8 cellular contexts compared by ENCODE assay signal in genomic region chr19:47230122-47230920, GRCh38. TPM values are rescaled to one million over a fixed set of nuclear protein-coding genes. Genes with fewer than 3 reads are reported as not detected.
DNase-seq lines count a peak whose midpoint lies in the region; ATAC-seq, FAIRE-seq and TF ChIP-seq lines count a peak whose summit lies in the region.

No MANE protein-coding gene starts in this region.

- H4K20me1 ChIP-seq in astrocyte (ENCODE audit: insufficient read depth, low read length): peaks cover 20% of the 10 kb centered on the region

- H3K36me3 Mint-ChIP-seq in astrocyte (ENCODE audit: low read depth, unreplicated experiment): peaks cover 2% of the 10 kb centered on the region

- WGBS in iPS DF 6.9 (ENCODE audit: insufficient coverage, insufficient read length): no CpG with 5 or more reads among the region's 82 CpGs

- H3K4me3 ChIP-seq in astrocyte (ENCODE audit: insufficient read depth, low read depth, low read length) (peak overlapping the region; percentile 89), iPS DF 6.9 (ENCODE audit: low read length) (peak overlapping the region; percentile 97), skeletal muscle cell (ENCODE audit: low read depth, low read length) (peak overlapping the region; percentile 71)

- H3K4me1 ChIP-seq in astrocyte (ENCODE audit: insufficient read depth, low read length) (peaks cover 54% of the 10 kb centered on the region), iPS DF 6.9 (ENCODE audit: control insufficient read depth, insufficient read depth, low read length) (peaks cover 16% of the 10 kb centered on the region)

- CTCF ChIA-PET in HEK293T (lab: Yijun Ruan, JAX): no interaction called here

- peaks cover 43% of the 10 kb centered on the region for H3K79me2 ChIP-seq in astrocyte (ENCODE audit: insufficient read depth, low read length)

- ATAC-seq in HG03442 (IDR thresholded peaks at IDR 0.05; ENCODE audit: unreplicated experiment): no peak

- H3K27me3 Mint-ChIP-seq in astrocyte (ENCODE audit: low read depth, unreplicated experiment): no peaks in the 10 kb centered on the region

- H3K4me1 Mint-ChIP-seq in astrocyte (ENCODE audit: low read depth, unreplicated experiment): peaks cover 18% of the 10 kb centered on the region

- H3K27ac Mint-ChIP-seq in astrocyte (ENCODE audit: unreplicated experiment): no peak overlapping the region

- POLR2A ChIA-PET in HEK293T (lab: Yijun Ruan, JAX): interaction anchor here (1.2 kb wide), 1 partner anchor 14 kb away, joined by 8 read pairs; no protein-coding TSS in a partner anchor

- peak overlapping the region; percentile 80 for H3K27ac ChIP-seq in C4-2B
- peak overlapping the region; percentile 62 for H3K27ac ChIP-seq in astrocyte (ENCODE audit: low read depth, low read length)
- no peak overlapping the region for H3K27ac ChIP-seq in iPS DF 6.9 (ENCODE audit: low read length)

- peak overlapping the region; percentile 100 for H3K4me2 ChIP-seq in astrocyte (ENCODE audit: low read length)

- H3K36me3 ChIP-seq in astrocyte (ENCODE audit: insufficient read depth, low read length) (no peaks in the 10 kb centered on the region), iPS DF 6.9 (ENCODE audit: control insufficient read depth, insufficient read depth, low read length) (no peaks in the 10 kb centered on the region)

- peak overlapping the region; percentile 95 for H3K9ac ChIP-seq in astrocyte (ENCODE audit: low read length)

- peaks cover 1% of the 10 kb centered on the region for H3K9me3 Mint-ChIP-seq in astrocyte (ENCODE audit: unreplicated experiment)

- FAIRE-seq in astrocyte (lab: Jason Lieb, UNC): no peak

- peak overlapping the region; percentile 61 for H3K4me3 Mint-ChIP-seq in astrocyte (ENCODE audit: unreplicated experiment)

- H3K27me3 ChIP-seq in astrocyte (ENCODE audit: insufficient read depth, low read length): no peaks in the 10 kb centered on the region
- H3K27me3 ChIP-seq in iPS DF 6.9 (ENCODE audit: control insufficient read depth, insufficient read depth, low read length): no peaks in the 10 kb centered on the region

- no peak overlapping the region for H2AFZ ChIP-seq in astrocyte (ENCODE audit: low read depth, low read length)

- DNase-seq in HEK293T (ENCODE audit: extremely low spot score): peak; percentile 45
- peak; percentile 74 for DNase-seq in T follicular helper cell (ENCODE audit: low read depth)
- peak; percentile 10 for DNase-seq in astrocyte (ENCODE audit: low read depth)
- no peak for DNase-seq in iPS DF 6.9 (ENCODE audit: low read depth, low spot score)
- DNase-seq in skeletal muscle cell (ENCODE audit: low read depth): no peak
- no peak for DNase-seq in OCI-M2 (lab: John Stamatoyannopoulos, UW; ENCODE audit: unreplicated experiment)

- TF ChIP-seq CTCF in C4-2B (conservative IDR thresholded peaks at IDR 0.05): peak; percentile 88
- TF ChIP-seq CTCF in astrocyte (IDR thresholded peaks at IDR 0.05; ENCODE audit: insufficient read depth, low read depth, low read length): peak; percentile 16

- H3K9me3 ChIP-seq in astrocyte (ENCODE audit: insufficient read depth, low read depth, low read length): no peaks in the 10 kb centered on the region
- H3K9me3 ChIP-seq in iPS DF 6.9 (ENCODE audit: control insufficient read depth, insufficient read depth, low read length): no peaks in the 10 kb centered on the region

TF ChIP-seq in HEK293T, 16 proteins besides CTCF, POLR2A, EP300 and RAD21:
- TF ChIP-seq FOXM1 (IDR thresholded peaks at IDR 0.05; ENCODE audit: borderline replicate concordance) (peak; percentile 60; the same call in 1 of the 2 replicates), CTBP1 (IDR thresholded peaks at IDR 0.05; ENCODE audit: borderline replicate concordance) (no peak)
TF ChIP-seq in HEK293T: peak in this region for 1.

RNA-seq across cellular contexts. Expression of gene BBC3, which starts 0.7 kb away (rescaled TPM):
- 43.5 and 54.6 TPM in 2 replicates for total RNA-seq in astrocyte

RNA-seq across cellular contexts. Expression of gene CCDC9, which starts 26.0 kb away (rescaled TPM):
- total RNA-seq in astrocyte: 44.6 and 45.5 TPM in 2 replicates

RNA-seq across cellular contexts. Expression of gene INAFM1, which starts 44.4 kb away (rescaled TPM):
- 23.6 and 25.7 TPM in 2 replicates for total RNA-seq in astrocyte

Comparison
In these comparisons a context has a peak if more than half of its experiments do, and no peak if none do; other contexts are left out.
1. DNase-seq: peak in HEK293T (single experiment), T follicular helper cell (single experiment) and astrocyte (single experiment); none in iPS DF 6.9 (single experiment), skeletal muscle cell (single experiment) and OCI-M2 (single experiment).
2. Peak in every context shown above with its lines, with median percentiles within 50 percentile points of each other: H3K4me3 ChIP-seq.